ENCODE assay signal across 1 cellular context in the genomic region with DNA sequence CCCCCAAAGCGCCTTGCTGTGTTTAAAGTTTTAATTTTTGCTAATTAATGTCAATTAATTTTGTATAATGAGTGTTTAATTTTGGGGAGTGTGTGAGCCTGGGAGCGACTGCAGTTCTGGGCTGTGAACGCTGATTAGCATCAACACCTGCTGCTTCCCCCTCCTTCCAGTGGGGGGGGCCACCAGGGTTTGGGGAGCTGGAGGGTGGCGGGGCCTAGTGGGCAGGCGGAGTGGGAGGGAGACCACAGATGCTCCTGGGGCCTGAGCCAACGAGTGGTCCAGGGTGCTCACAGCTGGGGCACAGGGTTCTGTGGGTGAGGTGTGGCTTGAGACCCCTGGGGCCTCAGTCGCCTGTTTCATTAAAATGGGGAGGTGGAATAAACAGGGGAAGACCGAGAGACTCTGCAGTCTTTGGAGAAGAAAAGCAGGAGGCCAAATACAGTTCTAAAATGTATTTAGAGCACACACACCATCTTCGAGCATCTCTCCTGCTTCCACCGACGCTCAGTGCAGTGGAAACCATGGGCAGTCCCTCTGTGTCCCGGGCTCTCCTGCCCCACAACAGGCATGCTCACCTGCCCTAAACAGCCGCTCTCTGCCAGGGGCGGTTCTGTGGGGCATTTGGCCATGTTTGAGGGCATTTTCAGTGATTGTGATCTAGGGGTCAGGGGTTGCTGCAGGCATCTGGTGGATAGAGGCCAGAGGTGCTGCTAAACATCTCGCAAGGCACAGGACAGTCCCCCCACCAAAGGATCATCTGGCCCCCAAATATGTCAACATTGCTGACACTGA.
TF ChIP-seq lines count a peak whose summit lies in the region.

No MANE protein-coding gene starts in this region.

TF ChIP-seq in GM23338, 12 proteins besides CTCF, POLR2A, EP300 and RAD21 (continued from another document):
- TF ChIP-seq, protein P1, sequence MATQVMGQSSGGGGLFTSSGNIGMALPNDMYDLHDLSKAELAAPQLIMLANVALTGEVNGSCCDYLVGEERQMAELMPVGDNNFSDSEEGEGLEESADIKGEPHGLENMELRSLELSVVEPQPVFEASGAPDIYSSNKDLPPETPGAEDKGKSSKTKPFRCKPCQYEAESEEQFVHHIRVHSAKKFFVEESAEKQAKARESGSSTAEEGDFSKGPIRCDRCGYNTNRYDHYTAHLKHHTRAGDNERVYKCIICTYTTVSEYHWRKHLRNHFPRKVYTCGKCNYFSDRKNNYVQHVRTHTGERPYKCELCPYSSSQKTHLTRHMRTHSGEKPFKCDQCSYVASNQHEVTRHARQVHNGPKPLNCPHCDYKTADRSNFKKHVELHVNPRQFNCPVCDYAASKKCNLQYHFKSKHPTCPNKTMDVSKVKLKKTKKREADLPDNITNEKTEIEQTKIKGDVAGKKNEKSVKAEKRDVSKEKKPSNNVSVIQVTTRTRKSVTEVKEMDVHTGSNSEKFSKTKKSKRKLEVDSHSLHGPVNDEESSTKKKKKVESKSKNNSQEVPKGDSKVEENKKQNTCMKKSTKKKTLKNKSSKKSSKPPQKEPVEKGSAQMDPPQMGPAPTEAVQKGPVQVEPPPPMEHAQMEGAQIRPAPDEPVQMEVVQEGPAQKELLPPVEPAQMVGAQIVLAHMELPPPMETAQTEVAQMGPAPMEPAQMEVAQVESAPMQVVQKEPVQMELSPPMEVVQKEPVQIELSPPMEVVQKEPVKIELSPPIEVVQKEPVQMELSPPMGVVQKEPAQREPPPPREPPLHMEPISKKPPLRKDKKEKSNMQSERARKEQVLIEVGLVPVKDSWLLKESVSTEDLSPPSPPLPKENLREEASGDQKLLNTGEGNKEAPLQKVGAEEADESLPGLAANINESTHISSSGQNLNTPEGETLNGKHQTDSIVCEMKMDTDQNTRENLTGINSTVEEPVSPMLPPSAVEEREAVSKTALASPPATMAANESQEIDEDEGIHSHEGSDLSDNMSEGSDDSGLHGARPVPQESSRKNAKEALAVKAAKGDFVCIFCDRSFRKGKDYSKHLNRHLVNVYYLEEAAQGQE (IDR thresholded peaks at IDR 0.05; ENCODE audit: unreplicated experiment) = no peak
- no peak for TF ChIP-seq ZNF114 (CRISPR knock-in tag; IDR thresholded peaks at IDR 0.05)
- no peak for TF ChIP-seq EZH2 (IDR thresholded peaks at IDR 0.05; ENCODE audit: low read depth, unreplicated experiment)
- TF ChIP-seq, protein P2, sequence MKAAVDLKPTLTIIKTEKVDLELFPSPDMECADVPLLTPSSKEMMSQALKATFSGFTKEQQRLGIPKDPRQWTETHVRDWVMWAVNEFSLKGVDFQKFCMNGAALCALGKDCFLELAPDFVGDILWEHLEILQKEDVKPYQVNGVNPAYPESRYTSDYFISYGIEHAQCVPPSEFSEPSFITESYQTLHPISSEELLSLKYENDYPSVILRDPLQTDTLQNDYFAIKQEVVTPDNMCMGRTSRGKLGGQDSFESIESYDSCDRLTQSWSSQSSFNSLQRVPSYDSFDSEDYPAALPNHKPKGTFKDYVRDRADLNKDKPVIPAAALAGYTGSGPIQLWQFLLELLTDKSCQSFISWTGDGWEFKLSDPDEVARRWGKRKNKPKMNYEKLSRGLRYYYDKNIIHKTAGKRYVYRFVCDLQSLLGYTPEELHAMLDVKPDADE (IDR thresholded peaks at IDR 0.05) = no peak
- TF ChIP-seq, protein P3, sequence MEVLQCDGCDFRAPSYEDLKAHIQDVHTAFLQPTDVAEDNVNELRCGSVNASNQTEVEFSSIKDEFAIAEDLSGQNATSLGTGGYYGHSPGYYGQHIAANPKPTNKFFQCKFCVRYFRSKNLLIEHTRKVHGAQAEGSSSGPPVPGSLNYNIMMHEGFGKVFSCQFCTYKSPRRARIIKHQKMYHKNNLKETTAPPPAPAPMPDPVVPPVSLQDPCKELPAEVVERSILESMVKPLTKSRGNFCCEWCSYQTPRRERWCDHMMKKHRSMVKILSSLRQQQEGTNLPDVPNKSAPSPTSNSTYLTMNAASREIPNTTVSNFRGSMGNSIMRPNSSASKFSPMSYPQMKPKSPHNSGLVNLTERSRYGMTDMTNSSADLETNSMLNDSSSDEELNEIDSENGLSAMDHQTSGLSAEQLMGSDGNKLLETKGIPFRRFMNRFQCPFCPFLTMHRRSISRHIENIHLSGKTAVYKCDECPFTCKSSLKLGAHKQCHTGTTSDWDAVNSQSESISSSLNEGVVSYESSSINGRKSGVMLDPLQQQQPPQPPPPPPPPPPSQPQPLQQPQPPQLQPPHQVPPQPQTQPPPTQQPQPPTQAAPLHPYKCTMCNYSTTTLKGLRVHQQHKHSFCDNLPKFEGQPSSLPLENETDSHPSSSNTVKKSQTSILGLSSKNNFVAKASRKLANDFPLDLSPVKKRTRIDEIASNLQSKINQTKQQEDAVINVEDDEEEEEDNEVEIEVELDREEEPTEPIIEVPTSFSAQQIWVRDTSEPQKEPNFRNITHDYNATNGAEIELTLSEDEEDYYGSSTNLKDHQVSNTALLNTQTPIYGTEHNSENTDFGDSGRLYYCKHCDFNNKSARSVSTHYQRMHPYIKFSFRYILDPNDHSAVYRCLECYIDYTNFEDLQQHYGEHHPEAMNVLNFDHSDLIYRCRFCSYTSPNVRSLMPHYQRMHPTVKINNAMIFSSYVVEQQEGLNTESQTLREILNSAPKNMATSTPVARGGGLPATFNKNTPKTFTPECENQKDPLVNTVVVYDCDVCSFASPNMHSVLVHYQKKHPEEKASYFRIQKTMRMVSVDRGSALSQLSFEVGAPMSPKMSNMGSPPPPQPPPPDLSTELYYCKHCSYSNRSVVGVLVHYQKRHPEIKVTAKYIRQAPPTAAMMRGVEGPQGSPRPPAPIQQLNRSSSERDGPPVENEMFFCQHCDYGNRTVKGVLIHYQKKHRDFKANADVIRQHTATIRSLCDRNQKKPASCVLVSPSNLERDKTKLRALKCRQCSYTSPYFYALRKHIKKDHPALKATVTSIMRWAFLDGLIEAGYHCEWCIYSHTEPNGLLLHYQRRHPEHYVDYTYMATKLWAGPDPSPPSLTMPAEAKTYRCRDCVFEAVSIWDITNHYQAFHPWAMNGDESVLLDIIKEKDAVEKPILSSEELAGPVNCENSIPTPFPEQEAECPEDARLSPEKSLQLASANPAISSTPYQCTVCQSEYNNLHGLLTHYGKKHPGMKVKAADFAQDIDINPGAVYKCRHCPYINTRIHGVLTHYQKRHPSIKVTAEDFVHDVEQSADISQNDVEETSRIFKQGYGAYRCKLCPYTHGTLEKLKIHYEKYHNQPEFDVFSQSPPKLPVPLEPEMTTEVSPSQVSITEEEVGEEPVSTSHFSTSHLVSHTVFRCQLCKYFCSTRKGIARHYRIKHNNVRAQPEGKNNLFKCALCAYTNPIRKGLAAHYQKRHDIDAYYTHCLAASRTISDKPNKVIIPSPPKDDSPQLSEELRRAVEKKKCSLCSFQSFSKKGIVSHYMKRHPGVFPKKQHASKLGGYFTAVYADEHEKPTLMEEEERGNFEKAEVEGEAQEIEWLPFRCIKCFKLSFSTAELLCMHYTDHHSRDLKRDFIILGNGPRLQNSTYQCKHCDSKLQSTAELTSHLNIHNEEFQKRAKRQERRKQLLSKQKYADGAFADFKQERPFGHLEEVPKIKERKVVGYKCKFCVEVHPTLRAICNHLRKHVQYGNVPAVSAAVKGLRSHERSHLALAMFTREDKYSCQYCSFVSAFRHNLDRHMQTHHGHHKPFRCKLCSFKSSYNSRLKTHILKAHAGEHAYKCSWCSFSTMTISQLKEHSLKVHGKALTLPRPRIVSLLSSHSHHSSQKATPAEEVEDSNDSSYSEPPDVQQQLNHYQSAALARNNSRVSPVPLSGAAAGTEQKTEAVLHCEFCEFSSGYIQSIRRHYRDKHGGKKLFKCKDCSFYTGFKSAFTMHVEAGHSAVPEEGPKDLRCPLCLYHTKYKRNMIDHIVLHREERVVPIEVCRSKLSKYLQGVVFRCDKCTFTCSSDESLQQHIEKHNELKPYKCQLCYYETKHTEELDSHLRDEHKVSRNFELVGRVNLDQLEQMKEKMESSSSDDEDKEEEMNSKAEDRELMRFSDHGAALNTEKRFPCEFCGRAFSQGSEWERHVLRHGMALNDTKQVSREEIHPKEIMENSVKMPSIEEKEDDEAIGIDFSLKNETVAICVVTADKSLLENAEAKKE (CRISPR knock-in tag; IDR thresholded peaks at IDR 0.05) = no peak
